Comparison of ENCODE assay signal across 1 cellular context in the genomic region with DNA sequence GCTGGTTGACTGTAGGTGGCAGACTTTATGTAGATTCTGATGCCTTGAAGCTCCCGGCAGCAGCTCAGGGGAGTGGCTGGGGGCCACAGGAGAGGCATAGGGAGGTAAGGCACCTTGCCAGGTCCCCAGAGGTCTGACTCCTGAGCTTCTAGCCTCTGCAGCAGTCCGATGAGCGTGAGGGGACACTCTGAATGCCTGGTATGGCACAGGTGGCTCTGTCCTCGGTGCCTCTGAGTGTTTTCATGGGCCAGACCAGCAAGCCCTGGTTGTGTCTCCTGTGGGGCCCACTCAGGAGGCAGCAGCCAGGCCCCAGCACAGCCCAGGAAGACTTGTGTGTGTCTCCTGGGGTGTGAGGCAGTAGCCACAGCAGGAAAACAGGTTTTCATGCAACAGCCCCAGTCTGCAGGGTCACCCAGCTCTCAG.
TF ChIP-seq lines count a peak whose summit lies in the region.

No MANE protein-coding gene starts in this region.

TF ChIP-seq in GM23338, 12 proteins besides CTCF, POLR2A, EP300 and RAD21 (continued from another document):
- TF ChIP-seq, protein P1, sequence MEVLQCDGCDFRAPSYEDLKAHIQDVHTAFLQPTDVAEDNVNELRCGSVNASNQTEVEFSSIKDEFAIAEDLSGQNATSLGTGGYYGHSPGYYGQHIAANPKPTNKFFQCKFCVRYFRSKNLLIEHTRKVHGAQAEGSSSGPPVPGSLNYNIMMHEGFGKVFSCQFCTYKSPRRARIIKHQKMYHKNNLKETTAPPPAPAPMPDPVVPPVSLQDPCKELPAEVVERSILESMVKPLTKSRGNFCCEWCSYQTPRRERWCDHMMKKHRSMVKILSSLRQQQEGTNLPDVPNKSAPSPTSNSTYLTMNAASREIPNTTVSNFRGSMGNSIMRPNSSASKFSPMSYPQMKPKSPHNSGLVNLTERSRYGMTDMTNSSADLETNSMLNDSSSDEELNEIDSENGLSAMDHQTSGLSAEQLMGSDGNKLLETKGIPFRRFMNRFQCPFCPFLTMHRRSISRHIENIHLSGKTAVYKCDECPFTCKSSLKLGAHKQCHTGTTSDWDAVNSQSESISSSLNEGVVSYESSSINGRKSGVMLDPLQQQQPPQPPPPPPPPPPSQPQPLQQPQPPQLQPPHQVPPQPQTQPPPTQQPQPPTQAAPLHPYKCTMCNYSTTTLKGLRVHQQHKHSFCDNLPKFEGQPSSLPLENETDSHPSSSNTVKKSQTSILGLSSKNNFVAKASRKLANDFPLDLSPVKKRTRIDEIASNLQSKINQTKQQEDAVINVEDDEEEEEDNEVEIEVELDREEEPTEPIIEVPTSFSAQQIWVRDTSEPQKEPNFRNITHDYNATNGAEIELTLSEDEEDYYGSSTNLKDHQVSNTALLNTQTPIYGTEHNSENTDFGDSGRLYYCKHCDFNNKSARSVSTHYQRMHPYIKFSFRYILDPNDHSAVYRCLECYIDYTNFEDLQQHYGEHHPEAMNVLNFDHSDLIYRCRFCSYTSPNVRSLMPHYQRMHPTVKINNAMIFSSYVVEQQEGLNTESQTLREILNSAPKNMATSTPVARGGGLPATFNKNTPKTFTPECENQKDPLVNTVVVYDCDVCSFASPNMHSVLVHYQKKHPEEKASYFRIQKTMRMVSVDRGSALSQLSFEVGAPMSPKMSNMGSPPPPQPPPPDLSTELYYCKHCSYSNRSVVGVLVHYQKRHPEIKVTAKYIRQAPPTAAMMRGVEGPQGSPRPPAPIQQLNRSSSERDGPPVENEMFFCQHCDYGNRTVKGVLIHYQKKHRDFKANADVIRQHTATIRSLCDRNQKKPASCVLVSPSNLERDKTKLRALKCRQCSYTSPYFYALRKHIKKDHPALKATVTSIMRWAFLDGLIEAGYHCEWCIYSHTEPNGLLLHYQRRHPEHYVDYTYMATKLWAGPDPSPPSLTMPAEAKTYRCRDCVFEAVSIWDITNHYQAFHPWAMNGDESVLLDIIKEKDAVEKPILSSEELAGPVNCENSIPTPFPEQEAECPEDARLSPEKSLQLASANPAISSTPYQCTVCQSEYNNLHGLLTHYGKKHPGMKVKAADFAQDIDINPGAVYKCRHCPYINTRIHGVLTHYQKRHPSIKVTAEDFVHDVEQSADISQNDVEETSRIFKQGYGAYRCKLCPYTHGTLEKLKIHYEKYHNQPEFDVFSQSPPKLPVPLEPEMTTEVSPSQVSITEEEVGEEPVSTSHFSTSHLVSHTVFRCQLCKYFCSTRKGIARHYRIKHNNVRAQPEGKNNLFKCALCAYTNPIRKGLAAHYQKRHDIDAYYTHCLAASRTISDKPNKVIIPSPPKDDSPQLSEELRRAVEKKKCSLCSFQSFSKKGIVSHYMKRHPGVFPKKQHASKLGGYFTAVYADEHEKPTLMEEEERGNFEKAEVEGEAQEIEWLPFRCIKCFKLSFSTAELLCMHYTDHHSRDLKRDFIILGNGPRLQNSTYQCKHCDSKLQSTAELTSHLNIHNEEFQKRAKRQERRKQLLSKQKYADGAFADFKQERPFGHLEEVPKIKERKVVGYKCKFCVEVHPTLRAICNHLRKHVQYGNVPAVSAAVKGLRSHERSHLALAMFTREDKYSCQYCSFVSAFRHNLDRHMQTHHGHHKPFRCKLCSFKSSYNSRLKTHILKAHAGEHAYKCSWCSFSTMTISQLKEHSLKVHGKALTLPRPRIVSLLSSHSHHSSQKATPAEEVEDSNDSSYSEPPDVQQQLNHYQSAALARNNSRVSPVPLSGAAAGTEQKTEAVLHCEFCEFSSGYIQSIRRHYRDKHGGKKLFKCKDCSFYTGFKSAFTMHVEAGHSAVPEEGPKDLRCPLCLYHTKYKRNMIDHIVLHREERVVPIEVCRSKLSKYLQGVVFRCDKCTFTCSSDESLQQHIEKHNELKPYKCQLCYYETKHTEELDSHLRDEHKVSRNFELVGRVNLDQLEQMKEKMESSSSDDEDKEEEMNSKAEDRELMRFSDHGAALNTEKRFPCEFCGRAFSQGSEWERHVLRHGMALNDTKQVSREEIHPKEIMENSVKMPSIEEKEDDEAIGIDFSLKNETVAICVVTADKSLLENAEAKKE (CRISPR knock-in tag; IDR thresholded peaks at IDR 0.05), result no peak
- TF ChIP-seq, protein P2, sequence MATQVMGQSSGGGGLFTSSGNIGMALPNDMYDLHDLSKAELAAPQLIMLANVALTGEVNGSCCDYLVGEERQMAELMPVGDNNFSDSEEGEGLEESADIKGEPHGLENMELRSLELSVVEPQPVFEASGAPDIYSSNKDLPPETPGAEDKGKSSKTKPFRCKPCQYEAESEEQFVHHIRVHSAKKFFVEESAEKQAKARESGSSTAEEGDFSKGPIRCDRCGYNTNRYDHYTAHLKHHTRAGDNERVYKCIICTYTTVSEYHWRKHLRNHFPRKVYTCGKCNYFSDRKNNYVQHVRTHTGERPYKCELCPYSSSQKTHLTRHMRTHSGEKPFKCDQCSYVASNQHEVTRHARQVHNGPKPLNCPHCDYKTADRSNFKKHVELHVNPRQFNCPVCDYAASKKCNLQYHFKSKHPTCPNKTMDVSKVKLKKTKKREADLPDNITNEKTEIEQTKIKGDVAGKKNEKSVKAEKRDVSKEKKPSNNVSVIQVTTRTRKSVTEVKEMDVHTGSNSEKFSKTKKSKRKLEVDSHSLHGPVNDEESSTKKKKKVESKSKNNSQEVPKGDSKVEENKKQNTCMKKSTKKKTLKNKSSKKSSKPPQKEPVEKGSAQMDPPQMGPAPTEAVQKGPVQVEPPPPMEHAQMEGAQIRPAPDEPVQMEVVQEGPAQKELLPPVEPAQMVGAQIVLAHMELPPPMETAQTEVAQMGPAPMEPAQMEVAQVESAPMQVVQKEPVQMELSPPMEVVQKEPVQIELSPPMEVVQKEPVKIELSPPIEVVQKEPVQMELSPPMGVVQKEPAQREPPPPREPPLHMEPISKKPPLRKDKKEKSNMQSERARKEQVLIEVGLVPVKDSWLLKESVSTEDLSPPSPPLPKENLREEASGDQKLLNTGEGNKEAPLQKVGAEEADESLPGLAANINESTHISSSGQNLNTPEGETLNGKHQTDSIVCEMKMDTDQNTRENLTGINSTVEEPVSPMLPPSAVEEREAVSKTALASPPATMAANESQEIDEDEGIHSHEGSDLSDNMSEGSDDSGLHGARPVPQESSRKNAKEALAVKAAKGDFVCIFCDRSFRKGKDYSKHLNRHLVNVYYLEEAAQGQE (IDR thresholded peaks at IDR 0.05; ENCODE audit: unreplicated experiment), result no peak
- TF ChIP-seq ZNF331 (CRISPR knock-in tag; IDR thresholded peaks at IDR 0.05; ENCODE audit: low read depth), result no peak
